ENCODE assay signal across 12 cellular contexts in genomic region chr6:17417817-17418216, GRCh38. TPM values are rescaled to one million over a fixed set of nuclear protein-coding genes. Genes with fewer than 3 reads are reported as not detected.
DNase-seq lines count a peak whose midpoint lies in the region; FAIRE-seq and TF ChIP-seq lines count a peak whose summit lies in the region.
"Had no signal": no experiment of that assay in that cellular context is flagged by ENCODE, and none has a peak within 500 bp of the region (broad histone marks: within the 10 kb centered on the region; RNA-seq: fewer than 3 reads in every experiment).

No MANE protein-coding gene starts in this region.

- POLR2A ChIA-PET in MCF 10A (lab: Yijun Ruan, JAX), result no interaction called here

- TF ChIP-seq POLR2A in breast epithelium (IDR thresholded peaks at IDR 0.05) (no peak), uterus (IDR thresholded peaks at IDR 0.05) (no peak)

- no peaks in the 10 kb centered on the region for H3K9me3 ChIP-seq in breast epithelium
- no peaks in the 10 kb centered on the region for H3K9me3 ChIP-seq in uterus

- CTCF ChIA-PET in MCF 10A (lab: Yijun Ruan, JAX), result interaction anchor here (0.7 to 1.0 kb wide), 2 partner anchors 19 to 430 kb away, joined by 3 read pairs; no protein-coding TSS in a partner anchor

- FAIRE-seq in D721Med (lab: Jason Lieb, UNC), result no peak
- FAIRE-seq: A204.1 had no signal

- TF ChIP-seq CTCF in MCF 10A (IDR thresholded peaks at IDR 0.05; ENCODE audit: unreplicated experiment), result no peak
- no peak for TF ChIP-seq CTCF in breast epithelium (IDR thresholded peaks at IDR 0.05)
- TF ChIP-seq CTCF in uterus (IDR thresholded peaks at IDR 0.05), result no peak
- TF ChIP-seq CTCF in D721Med (IDR thresholded peaks at IDR 0.05; ENCODE audit: insufficient read depth, missing control alignments), result no peak

- H3K36me3 ChIP-seq in breast epithelium (no peaks in the 10 kb centered on the region), uterus (no peaks in the 10 kb centered on the region)

- H3K4me3 ChIP-seq in breast epithelium, result no peak overlapping the region
- H3K4me3 ChIP-seq in uterus, result no peak overlapping the region

- H3K4me3 Mint-ChIP-seq in MCF 10A (ENCODE audit: unreplicated experiment), result no peak overlapping the region
- H3K4me3 Mint-ChIP-seq: activated naive CD8-positive, alpha-beta T cell treated with anti-CD3 and anti-CD28 coated beads, Interleukin-2, amount 10 ng/mL, durations not matched to agents 7 days and 5 days; IgD-negative memory B cell; naive B cell had no signal

- DNase-seq in MCF 10A (ENCODE audit: unreplicated experiment) (peak; percentile 43), breast epithelium (ENCODE audit: low spot score in 2 of 2) (no peak), cerebellar cortex (ENCODE audit: low spot score) (peak; percentile 57), kidney glomerular epithelial cell (lab: John Stamatoyannopoulos, UW) (peak; percentile 97), uterus (no peak), D721Med (ENCODE audit: insufficient read length, low spot score) (no peak), NCI-H345 treated with DMSO at 0.1 percent for 48 hours (lab: John Stamatoyannopoulos, UW; ENCODE audit: unreplicated experiment) (no peak)
- DNase-seq in stimulated activated CD4-positive, alpha-beta T cell treated with anti-CD3 and anti-CD28 coated beads, Interleukin-4, amount 100 ng/mL, for 1 hour, result no peak
- DNase-seq: activated naive CD8-positive, alpha-beta T cell treated with anti-CD3 and anti-CD28 coated beads, Interleukin-2, amount 10 ng/mL, durations not matched to agents 7 days and 5 days; naive B cell had no signal

- H3K27me3 ChIP-seq in breast epithelium (no peaks in the 10 kb centered on the region), uterus (no peaks in the 10 kb centered on the region)

- BruUV-seq in MCF 10A (replicated peaks; lab: Mats Ljungman, UMichigan), result no TSS peak

- H3K27ac Mint-ChIP-seq in MCF 10A (ENCODE audit: low read depth, unreplicated experiment), result no peak overlapping the region
- H3K27ac Mint-ChIP-seq: activated naive CD8-positive, alpha-beta T cell treated with anti-CD3 and anti-CD28 coated beads, Interleukin-2, amount 10 ng/mL, durations not matched to agents 7 days and 5 days; IgD-negative memory B cell had no signal

- peaks cover 11% of the 10 kb centered on the region for H3K4me1 Mint-ChIP-seq in MCF 10A (ENCODE audit: insufficient read depth, unreplicated experiment)
- H3K4me1 Mint-ChIP-seq: activated naive CD8-positive, alpha-beta T cell treated with anti-CD3 and anti-CD28 coated beads, Interleukin-2, amount 10 ng/mL, durations not matched to agents 7 days and 5 days; IgD-negative memory B cell; naive B cell had no signal

- H3K4me1 ChIP-seq in breast epithelium (no peaks in the 10 kb centered on the region), uterus (no peaks in the 10 kb centered on the region)

- H3K9me3 Mint-ChIP-seq in MCF 10A (ENCODE audit: unreplicated experiment), result no peaks in the 10 kb centered on the region
- H3K9me3 Mint-ChIP-seq: activated naive CD8-positive, alpha-beta T cell treated with anti-CD3 and anti-CD28 coated beads, Interleukin-2, amount 10 ng/mL, durations not matched to agents 7 days and 5 days had no signal

- intact Hi-C loops in MCF 10A (cut with micrococcal nuclease), result no loop called here
- intact Hi-C loops in breast epithelium (cut with DNase I; ENCODE audit: low total_unique reads), result no loop called here
- intact Hi-C loops in uterus (cut with DNase I; ENCODE audit: low total_unique reads), result no loop called here

- no peaks in the 10 kb centered on the region for H3K27me3 Mint-ChIP-seq in MCF 10A (ENCODE audit: insufficient read depth, unreplicated experiment)

- no peaks in the 10 kb centered on the region for H3K36me3 Mint-ChIP-seq in MCF 10A (ENCODE audit: insufficient read depth, unreplicated experiment)
- H3K36me3 Mint-ChIP-seq: activated naive CD8-positive, alpha-beta T cell treated with anti-CD3 and anti-CD28 coated beads, Interleukin-2, amount 10 ng/mL, durations not matched to agents 7 days and 5 days; naive B cell had no signal

- no peak overlapping the region for H3K27ac ChIP-seq in breast epithelium
- H3K27ac ChIP-seq in uterus, result peak overlapping the region; percentile 60 to 72

RNA-seq across cellular contexts. Expression of gene CAP2, which starts 24.4 kb away (rescaled TPM):
- total RNA-seq in MCF 10A (2022) (12.3 and 14.3 TPM in 2 replicates), breast epithelium (10 to 100 TPM in 1 of 3 donors, 1 to 10 TPM in 2; 3.9 to 15.1 (median 7.5) TPM), uterus (10 to 100 TPM; 11.8 to 27.6 (median 15.0) TPM)
- total RNA-seq: activated naive CD8-positive, alpha-beta T cell treated with anti-CD3 and anti-CD28 coated beads, Interleukin-2, amount 10 ng/mL, durations not matched to agents 7 days and 5 days had no signal

Comparison
In these comparisons a context has a peak if more than half of its experiments do, and no peak if none do; other contexts are left out.
1. DNase-seq: peak in MCF 10A (single experiment), cerebellar cortex (single experiment) and kidney glomerular epithelial cell (single experiment); none in breast epithelium (0 of 2), uterus (0 of 2), D721Med (single experiment), stimulated activated CD4-positive, alpha-beta T cell treated with anti-CD3 and anti-CD28 coated beads, Interleukin-4, amount 100 ng/mL, for 1 hour (single experiment) and NCI-H345 treated with DMSO at 0.1 percent for 48 hours (single experiment).
2. H3K27ac ChIP-seq: peak in uterus (2 of 2); none in breast epithelium (0 of 2).